8 cellular contexts compared by ENCODE assay signal in genomic region chr11:34296412-34296811, GRCh38.
"Had no signal": no experiment of that assay in that cellular context is flagged by ENCODE, and none has a peak within 500 bp of the region (broad histone marks: within the 10 kb centered on the region; RNA-seq: fewer than 3 reads in every experiment).

No MANE protein-coding gene starts in this region.

- H3K9me3 ChIP-seq: HAP-1 had no signal

- H3K4me3 ChIP-seq: GM23338, HAP-1 had no signal

- H3K4me3 Mint-ChIP-seq: GM23338, HFFc6, IgD-negative memory B cell had no signal

- H3K4me2 ChIP-seq: GM23338 had no signal

- H3K27ac Mint-ChIP-seq: GM23338, HFFc6 had no signal

- H2AFZ ChIP-seq: GM23338 had no signal

- H3K4me1 ChIP-seq: HAP-1 had no signal

- ATAC-seq: GM23338, HCT116 had no signal

- H3K36me3 ChIP-seq: HAP-1 had no signal

- FAIRE-seq: HTR-8/SVneo had no signal

- H3K27me3 Mint-ChIP-seq: IgD-negative memory B cell had no signal

- H3K9me3 Mint-ChIP-seq: GM23338, HFFc6 had no signal

- DNase-seq: H7, HFFc6, KBM-7 had no signal
